In the genomic region with DNA sequence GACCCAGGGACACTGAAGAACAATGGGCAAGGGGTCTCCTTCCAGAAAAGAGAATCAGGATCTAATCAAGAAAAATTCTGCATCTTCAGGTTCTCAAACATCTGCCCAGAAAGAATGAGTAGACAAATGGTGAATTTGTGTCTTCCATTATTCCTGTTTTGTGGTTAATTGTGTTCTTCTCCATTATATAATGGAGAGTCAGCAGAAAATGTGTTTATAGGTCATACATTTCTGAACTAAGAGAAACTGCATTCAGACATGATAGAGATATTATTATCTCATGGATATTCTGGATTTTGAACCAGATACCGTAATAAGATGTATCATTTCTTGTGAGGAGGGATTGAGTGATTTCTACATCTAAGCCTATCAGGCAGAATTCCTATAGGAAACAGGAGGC, we compare ENCODE assay signal across 35 cellular contexts.
"Had no signal": no experiment of that assay in that cellular context is flagged by ENCODE, and none has a peak within 500 bp of the region (broad histone marks: within the 10 kb centered on the region; RNA-seq: fewer than 3 reads in every experiment).

No MANE protein-coding gene starts in this region.

- DNase-seq: Karpas-422, Kasumi-1, MG63, MM.1S, MV-4-11, NCI-H1048, NCI-H1092, NCI-H1092 treated with DMSO at 0.1 percent for 48 hours, NCI-H1105, NCI-H1105 treated with DMSO at 0.1 percent for 48 hours, NCI-H1417, NCI-H1417 treated with DMSO at 0.1 percent for 48 hours, NCI-H1436, NCI-H1436 treated with DMSO at 0.1 percent for 48 hours, NCI-H146, NCI-H1694, NCI-H1694 treated with DMSO at 0.1 percent for 48 hours, NCI-H187, NCI-H187 treated with DMSO at 0.1 percent for 48 hours, NCI-H1930, NCI-H2029, NCI-H2029 treated with DMSO at 0.1 percent for 48 hours, NCI-H2081, NCI-H2081 treated with DMSO at 0.1 percent for 48 hours, NCI-H2107, NCI-H2171, NCI-H2171 treated with DMSO at 0.1 percent for 48 hours, NCI-H2227 treated with DMSO at 0.1 percent for 48 hours, NCI-H226, NCI-H345, NCI-H446, NCI-H446 treated with DMSO at 0.1 percent for 48 hours, NCI-H510A, NCI-H510A treated with DMSO at 0.1 percent for 48 hours, NCI-H524 had no signal

- H3K27me3 ChIP-seq: MG63 had no signal

- H3K4me3 ChIP-seq: MG63 had no signal

- H3K36me3 ChIP-seq: MG63 had no signal
